8 cellular contexts compared by ENCODE assay signal in genomic region chr20:50191566-50192363, GRCh38. TPM values are rescaled to one million over a fixed set of nuclear protein-coding genes. Genes with fewer than 3 reads are reported as not detected.
DNase-seq lines count a peak whose midpoint lies in the region; ATAC-seq and TF ChIP-seq lines count a peak whose summit lies in the region.

No MANE protein-coding gene starts in this region.

- peak overlapping the region; percentile 82 for H3K4me3 ChIP-seq in CD8-positive, alpha-beta T cell (ENCODE audit: low read depth, low read length)
- no peak overlapping the region for H3K4me3 ChIP-seq in KMS-11 (IDR thresholded peaks at IDR 0.05; ENCODE audit: insufficient read depth, low read depth, low read length)

- peak overlapping the region; percentile 97 for H3K27ac Mint-ChIP-seq in CD8-positive, alpha-beta T cell
- peak overlapping the region; percentile 90 for H3K27ac Mint-ChIP-seq in MCF 10A (ENCODE audit: low read depth, unreplicated experiment)

- CTCF ChIA-PET in CD8-positive, alpha-beta T cell (lab: Charles Lee), result interaction anchor here (0.9 to 16.8 kb wide), 5 partner anchors 52 to 274 kb away, joined by 3 to 325 read pairs (median 3); partner anchors contain the start of gene UBE2V1
- CTCF ChIA-PET in MCF 10A (lab: Yijun Ruan, JAX), result interaction anchor here (0.6 to 12.7 kb wide), 9 partner anchors 22 to 273 kb away, joined by 3 to 295 read pairs (median 3); no protein-coding TSS in a partner anchor

- H3K4me3 Mint-ChIP-seq in CD8-positive, alpha-beta T cell, result peak overlapping the region; percentile 98
- H3K4me3 Mint-ChIP-seq in MCF 10A (ENCODE audit: unreplicated experiment), result peak overlapping the region; percentile 90

- BruUV-seq in MCF 10A (replicated peaks; lab: Mats Ljungman, UMichigan), result TSS peak; percentile 91

- 0 out of 2 replicates have a peak, but pooled peaks cover 4% of the 10 kb centered on the region for H4K20me1 ChIP-seq in KMS-11 (ENCODE audit: insufficient read depth)

- H3K27ac ChIP-seq in CD8-positive, alpha-beta T cell (ENCODE audit: low read depth, low read length), result peak overlapping the region; percentile 91
- H3K27ac ChIP-seq in KMS-11, result peak overlapping the region; percentile 95

- TF ChIP-seq CTCF in CD8-positive, alpha-beta T cell (IDR thresholded peaks at IDR 0.05), result peak; percentile 48
- TF ChIP-seq CTCF in KMS-11 (conservative IDR thresholded peaks at IDR 0.05; ENCODE audit: low read depth, low read length) (peak; percentile 33; the same call in 1 of the 2 replicates), MCF 10A (IDR thresholded peaks at IDR 0.05; ENCODE audit: unreplicated experiment) (no peak)

- POLR2A ChIA-PET in CD8-positive, alpha-beta T cell (lab: Charles Lee), result interaction anchor here (0.5 to 2.0 kb wide), 8 partner anchors 22 to 766 kb away, joined by 3 to 8 read pairs (median 3); partner anchors contain the start of genes DPM1, MOCS3 and UBE2V1
- POLR2A ChIA-PET in MCF 10A (lab: Yijun Ruan, JAX), result interaction anchor here (0.6 to 4.6 kb wide), 34 partner anchors 9 to 815 kb away, joined by 3 to 79 read pairs (median 4); partner anchors contain the start of gene PARD6B

- peaks cover 5% of the 10 kb centered on the region for H3K36me3 Mint-ChIP-seq in CD8-positive, alpha-beta T cell
- H3K36me3 Mint-ChIP-seq in MCF 10A (ENCODE audit: insufficient read depth, unreplicated experiment), result peaks cover 40% of the 10 kb centered on the region

- H3K27me3 ChIP-seq in CD8-positive, alpha-beta T cell (ENCODE audit: insufficient read depth, low read length), result no peaks in the 10 kb centered on the region
- H3K27me3 ChIP-seq in KMS-11 (ENCODE audit: insufficient read depth, low read depth), result no peaks in the 10 kb centered on the region; the same call in 1 of the 2 replicates

- no peaks in the 10 kb centered on the region for H3K9me3 Mint-ChIP-seq in CD8-positive, alpha-beta T cell
- H3K9me3 Mint-ChIP-seq in MCF 10A (ENCODE audit: unreplicated experiment), result no peaks in the 10 kb centered on the region

- H3K79me2 ChIP-seq in KMS-11 (ENCODE audit: insufficient read depth, low read depth), result peaks cover 23% of the 10 kb centered on the region

- H3K4me1 Mint-ChIP-seq in CD8-positive, alpha-beta T cell (ENCODE audit: low read depth), result peaks cover 27% of the 10 kb centered on the region
- peaks cover 42% of the 10 kb centered on the region for H3K4me1 Mint-ChIP-seq in MCF 10A (ENCODE audit: insufficient read depth, unreplicated experiment)

- H3K4me1 ChIP-seq in CD8-positive, alpha-beta T cell (ENCODE audit: insufficient read depth, low read length), result peaks cover 19% of the 10 kb centered on the region
- peaks cover 16% of the 10 kb centered on the region for H3K4me1 ChIP-seq in KMS-11 (ENCODE audit: low read depth, poor library complexity, severe bottlenecking)

- peak overlapping the region; percentile 88 for H2AFZ ChIP-seq in KMS-11 (ENCODE audit: low read depth)

- intact Hi-C loops in CD8-positive, alpha-beta T cell (cut with DNase I, micrococcal nuclease), result loop anchor here (1.0 to 5.0 kb wide), 5 partner anchors 195 to 767 kb away; partner anchors contain the start of genes DPM1 (in 2 of the 2), MOCS3 (in 2 of the 2), PARD6B (in 2 of the 2) and PTPN1 (in 1 of the 2)
- intact Hi-C loops in MCF 10A (cut with micrococcal nuclease), result loop anchor here (1.0 kb wide), 2 partner anchors 93 to 117 kb away; no protein-coding TSS in a partner anchor

- no peaks in the 10 kb centered on the region for H3K36me3 ChIP-seq in CD8-positive, alpha-beta T cell (ENCODE audit: insufficient read depth, low read length)
- H3K36me3 ChIP-seq in KMS-11 (ENCODE audit: insufficient read depth), result no peaks in the 10 kb centered on the region

- H3K9me3 ChIP-seq in CD8-positive, alpha-beta T cell (ENCODE audit: low read length), result no peaks in the 10 kb centered on the region

- no peaks in the 10 kb centered on the region for H3K27me3 Mint-ChIP-seq in CD8-positive, alpha-beta T cell (ENCODE audit: low read depth)
- H3K27me3 Mint-ChIP-seq in MCF 10A (ENCODE audit: insufficient read depth, unreplicated experiment), result no peaks in the 10 kb centered on the region

- DNase-seq in CD8-positive, alpha-beta T cell, result peak; percentile 22 to 84 (median 51)
- DNase-seq in T-helper 22 cell (ENCODE audit: low read depth) (peak; percentile 5), MCF 10A (ENCODE audit: unreplicated experiment) (peak; percentile 22), islet precursor cell (peak; percentile 85), AG08395 (ENCODE audit: low spot score) (no peak)
- DNase-seq in stimulated activated CD4-positive, alpha-beta T cell treated with anti-CD3 and anti-CD28 coated beads, Interleukin-1b, Interleukin-23, amount 100 ng/mL, for 24 hours (ENCODE audit: low read depth in 4 of 4, low spot score in 1 of 4), result peak; percentile 13 to 45 (median 28)

- peak overlapping the region; percentile 95 for H3K4me2 ChIP-seq in KMS-11

- peak overlapping the region; percentile 96 for H3K9ac ChIP-seq in KMS-11

- ATAC-seq in CD8-positive, alpha-beta T cell, result peak; percentile 41
- ATAC-seq in GM19438 (IDR thresholded peaks at IDR 0.05; ENCODE audit: low read depth, unreplicated experiment), result peak; percentile 21

RNA-seq across cellular contexts. Expression of gene CEBPB, which starts 1.1 kb away (rescaled TPM):
- total RNA-seq in CD8-positive, alpha-beta T cell, result 10 to 100 TPM; 37.2 to 37.6 TPM
- total RNA-seq in MCF 10A (2022), result 221 and 226 TPM in 2 replicates

RNA-seq across cellular contexts. Expression of gene PEDS1, which starts 38.2 kb away (rescaled TPM):
- total RNA-seq in CD8-positive, alpha-beta T cell, result 10 to 100 TPM; 19.0 to 20.8 TPM
- 26.0 and 30.5 TPM in 2 replicates for total RNA-seq in MCF 10A (2022)
